1 cellular context compared by ENCODE assay signal in genomic region chr5:111142932-111143331, GRCh38.
TF ChIP-seq lines count a peak whose summit lies in the region.

No MANE protein-coding gene starts in this region.

TF ChIP-seq in GM12878, 131 proteins besides CTCF, POLR2A, EP300 and RAD21 (continued from another document):
- TF ChIP-seq RFX5 (IDR thresholded peaks at IDR 0.05; ENCODE audit: low read depth, low read length) (no peak), TCF7 (IDR thresholded peaks at IDR 0.05; ENCODE audit: borderline replicate concordance) (no peak), CUX1 (IDR thresholded peaks at IDR 0.05; ENCODE audit: insufficient replicate concordance, low read depth, low read length) (no peak), EGR1 (IDR thresholded peaks at IDR 0.05; ENCODE audit: borderline replicate concordance in 1 of 2, low read depth in 2 of 2, low read length in 2 of 2) (no peak), EZH2 (IDR thresholded peaks at IDR 0.05; ENCODE audit: borderline replicate concordance, control insufficient read depth, low read depth, low read length) (no peak), HDGF (IDR thresholded peaks at IDR 0.05) (no peak), IKZF2 (IDR thresholded peaks at IDR 0.05) (no peak), SRF (IDR thresholded peaks at IDR 0.05; ENCODE audit: low read depth in 2 of 2, low read length in 2 of 2) (no peak)
